ENCODE assay signal across 1 cellular context in genomic region chrX:119389214-119389613, GRCh38.
TF ChIP-seq lines count a peak whose summit lies in the region.

No MANE protein-coding gene starts in this region.

TF ChIP-seq in K562, 482 proteins besides CTCF, POLR2A, EP300 and RAD21 (continued from another document):
- TF ChIP-seq CREBBP (IDR thresholded peaks at IDR 0.05; ENCODE audit: low read depth, low read length) (no peak), SIN3B (IDR thresholded peaks at IDR 0.05; ENCODE audit: low read depth) (no peak), ELF1 (tag; IDR thresholded peaks at IDR 0.05) (no peak), WHSC1 (IDR thresholded peaks at IDR 0.05; ENCODE audit: low read length) (no peak), ZNF184 (CRISPR knock-in tag; IDR thresholded peaks at IDR 0.05) (no peak)
